Comparison of ENCODE assay signal across 13 cellular contexts in the genomic region with DNA sequence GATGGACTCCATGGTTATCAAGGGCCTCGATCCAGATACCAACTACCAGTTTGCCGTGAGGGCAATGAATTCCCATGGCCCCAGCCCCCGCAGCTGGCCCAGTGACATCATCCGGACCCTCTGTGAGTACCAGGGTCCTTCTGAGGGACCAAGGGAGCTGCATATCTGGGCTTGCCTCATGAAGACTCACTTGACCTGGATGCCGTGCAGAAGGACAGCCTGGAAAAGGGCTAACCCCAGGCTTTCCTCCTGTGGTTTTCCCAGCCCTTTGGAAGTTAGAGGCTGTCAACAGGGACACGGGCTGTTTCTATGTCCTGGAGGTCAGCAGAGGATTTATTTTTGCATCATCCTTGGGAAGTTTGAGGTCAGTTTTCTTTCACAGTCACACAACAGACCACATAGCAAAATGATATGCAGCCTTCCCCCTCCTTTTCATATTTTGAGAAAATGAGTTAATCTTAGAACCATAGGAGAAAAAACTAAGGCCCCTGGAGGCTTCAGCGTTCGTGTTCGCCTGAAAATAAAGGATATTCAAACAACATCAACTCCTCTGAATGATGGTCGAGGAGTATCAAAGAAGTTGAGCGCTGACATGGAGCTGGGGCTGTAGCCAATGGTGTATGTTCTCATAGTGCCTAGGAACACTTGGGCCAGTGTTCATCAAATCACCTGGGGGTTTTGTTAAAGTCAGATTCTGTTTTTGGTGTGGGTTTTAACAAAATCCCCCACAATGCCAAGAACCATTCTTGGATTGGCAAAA.
"Had no signal": no experiment of that assay in that cellular context is flagged by ENCODE, and none has a peak within 500 bp of the region (broad histone marks: within the 10 kb centered on the region; RNA-seq: fewer than 3 reads in every experiment).

No MANE protein-coding gene starts in this region.

- H3K27ac Mint-ChIP-seq: activated T-helper 1 cell treated with anti-CD3 and anti-CD28 coated beads, Interleukin-12 subunit alpha, Interleukin-12 subunit beta, Interleukin-2, Interleukin-4 antibody, amounts not matched to agents 30 ng/mL and 10 ng/mL and 1 ng/mL, durations not matched to agents 14 hours and 24 hours and 36 hours; natural killer cell had no signal

- H3K4me3 ChIP-seq: colonic mucosa had no signal

- H3K27ac ChIP-seq: colonic mucosa, foreskin keratinocyte, neutrophil had no signal

- H3K36me3 Mint-ChIP-seq: natural killer cell had no signal

- H3K4me2 ChIP-seq: SK-N-SH had no signal

- H3K9me3 ChIP-seq: colonic mucosa, neutrophil, SK-N-SH had no signal

- H3K4me3 Mint-ChIP-seq: activated T-helper 1 cell treated with anti-CD3 and anti-CD28 coated beads, Interleukin-12 subunit alpha, Interleukin-12 subunit beta, Interleukin-2, Interleukin-4 antibody, amounts not matched to agents 30 ng/mL and 10 ng/mL and 1 ng/mL, durations not matched to agents 14 hours and 24 hours and 36 hours; natural killer cell had no signal

- H3K9me3 Mint-ChIP-seq: activated T-helper 1 cell treated with anti-CD3 and anti-CD28 coated beads, Interleukin-12 subunit alpha, Interleukin-12 subunit beta, Interleukin-2, Interleukin-4 antibody, amounts not matched to agents 30 ng/mL and 10 ng/mL and 1 ng/mL, durations not matched to agents 14 hours and 24 hours and 36 hours; natural killer cell had no signal

- H3K4me1 Mint-ChIP-seq: natural killer cell had no signal

- DNase-seq: activated CD4-positive, CD25-positive, alpha-beta regulatory T cell treated with anti-CD3 and anti-CD28 coated beads, Interleukin-2, amount 50 U/mL, for 72 hours; activated naive CD4-positive, alpha-beta T cell; colonic mucosa; foreskin keratinocyte; mammary epithelial cell; natural killer cell; SK-N-SH; small intestine; stimulated activated CD4-positive, alpha-beta T cell treated with anti-CD3 and anti-CD28 coated beads, Interleukin-4, amount 100 ng/mL, for 4 hours; stimulated activated naive CD8-positive, alpha-beta T cell treated with anti-CD3 and anti-CD28 coated beads, Interleukin-15, Interleukin-2, amounts not matched to agents 100 U/mL and 50 U/mL, for 24 hours; trophoblast cell had no signal

- H3K36me3 ChIP-seq: colonic mucosa, neutrophil had no signal

- H3K9ac ChIP-seq: SK-N-SH had no signal

- H3K9me2 ChIP-seq: SK-N-SH had no signal

- H3K4me1 ChIP-seq: colonic mucosa, foreskin keratinocyte had no signal

- H3K27me3 ChIP-seq: colonic mucosa had no signal
